Comparison of ENCODE assay signal across 8 cellular contexts in genomic region chr12:114683709-114684097, GRCh38. TPM values are rescaled to one million over a fixed set of nuclear protein-coding genes. Genes with fewer than 3 reads are reported as not detected.
DNase-seq lines count a peak whose midpoint lies in the region; ATAC-seq and TF ChIP-seq lines count a peak whose summit lies in the region.

No MANE protein-coding gene starts in this region.

- peak overlapping the region in 1 of 2 donors; percentile 9 for H3K27ac Mint-ChIP-seq in natural killer cell

- H3K36me3 Mint-ChIP-seq in natural killer cell, result no peaks in the 10 kb centered on the region

- TF ChIP-seq CTCF in AG10803 (conservative IDR thresholded peaks at IDR 0.05; ENCODE audit: low read length) (no peak), Panc1 (IDR thresholded peaks at IDR 0.05) (no peak), natural killer cell (IDR thresholded peaks at IDR 0.05) (no peak)

- no TSS peak for BruUV-seq in Panc1 (replicated peaks; lab: Mats Ljungman, UMichigan)

- peaks cover 15 to 17% of the 10 kb centered on the region in 2 donors for H3K4me1 Mint-ChIP-seq in natural killer cell

- intact Hi-C loops in Panc1 (cut with micrococcal nuclease; ENCODE audit: unreplicated experiment), result no loop called here
- intact Hi-C loops in natural killer cell (cut with micrococcal nuclease), result no loop called here

- CTCF ChIA-PET in Panc1 (lab: Charles Lee), result interaction anchor here (0.6 to 1.1 kb wide), 3 partner anchors 155 to 1263 kb away, joined by 4 to 9 read pairs (median 5); no protein-coding TSS in a partner anchor

- peak overlapping the region; percentile 74 for H3K4me3 Mint-ChIP-seq in natural killer cell

- no peaks in the 10 kb centered on the region for H3K9me3 ChIP-seq in Panc1 (ENCODE audit: control insufficient read depth, insufficient read depth, low read depth, low read length)

- peaks cover 5% of the 10 kb centered on the region; the same call in 1 of the 2 replicates for H3K36me3 ChIP-seq in Panc1 (ENCODE audit: control insufficient read depth, insufficient read depth, low read length)

- peaks cover 69 to 75% of the 10 kb centered on the region in 2 donors for H3K27me3 Mint-ChIP-seq in natural killer cell (ENCODE audit: low read depth in 2 of 2)

- H3K27me3 ChIP-seq in Panc1 (ENCODE audit: control insufficient read depth, insufficient read depth, low read length), result no peaks in the 10 kb centered on the region; the same call in 1 of the 2 replicates

- peak overlapping the region; percentile 94 for H3K27ac ChIP-seq in Panc1 (ENCODE audit: low read length)
- H3K27ac ChIP-seq in epithelial cell of prostate, result peak overlapping the region; percentile 96

- peak; percentile 3 for ATAC-seq in Panc1
- no peak for ATAC-seq in natural killer cell

- H3K9me3 Mint-ChIP-seq in natural killer cell, result no peaks in the 10 kb centered on the region

- H3K4me3 ChIP-seq in AG10803 (ENCODE audit: low read length), result peak overlapping the region; percentile 94
- H3K4me3 ChIP-seq in Panc1 (ENCODE audit: low read depth in 2 of 2, low read length in 2 of 2), result peak overlapping the region; percentile 69 to 84

- DNase-seq in AG10803 (ENCODE audit: low read depth), result no peak
- no peak for DNase-seq in Panc1 (ENCODE audit: low read depth, low spot score)
- no peak for DNase-seq in epithelial cell of prostate (ENCODE audit: low read depth, low spot score)
- DNase-seq in natural killer cell, result no peak
- no peak for DNase-seq in DMS53 (lab: John Stamatoyannopoulos, UW)
- no peak for DNase-seq in pons (ENCODE audit: low spot score)
- no peak for DNase-seq in NCI-H82 treated with DMSO at 0.1 percent for 48 hours (lab: John Stamatoyannopoulos, UW; ENCODE audit: unreplicated experiment)
- no peak for DNase-seq in COR-L47 (lab: John Stamatoyannopoulos, UW)

- H3K4me1 ChIP-seq in Panc1 (ENCODE audit: control insufficient read depth, insufficient read depth, low read length), result 0 out of 2 replicates have a peak, but pooled peaks cover 2% of the 10 kb centered on the region

- in situ Hi-C loops in Panc1 (cut with HindIII; ENCODE audit: low pct_unique_long_range_greater_than_20kb, low sequenced_read_pairs), result no loop called here

- POLR2A ChIA-PET in Panc1 (lab: Charles Lee), result interaction anchor here (0.6 to 0.8 kb wide), 5 partner anchors 37 to 1111 kb away, joined by 3 to 9 read pairs (median 7); no protein-coding TSS in a partner anchor

RNA-seq across cellular contexts. Expression of gene TBX3, which starts 0.3 kb away (rescaled TPM):
- 5.1 TPM for total RNA-seq in Panc1 (2021; ENCODE audit: unreplicated experiment)
- 2.5 TPM for polyA plus RNA-seq in Panc1 (2012; ENCODE audit: insufficient read length)
- under 1 TPM in 1 of 3 donors, not detected in 2; 0.05 TPM for total RNA-seq in natural killer cell
